In the genomic region with DNA sequence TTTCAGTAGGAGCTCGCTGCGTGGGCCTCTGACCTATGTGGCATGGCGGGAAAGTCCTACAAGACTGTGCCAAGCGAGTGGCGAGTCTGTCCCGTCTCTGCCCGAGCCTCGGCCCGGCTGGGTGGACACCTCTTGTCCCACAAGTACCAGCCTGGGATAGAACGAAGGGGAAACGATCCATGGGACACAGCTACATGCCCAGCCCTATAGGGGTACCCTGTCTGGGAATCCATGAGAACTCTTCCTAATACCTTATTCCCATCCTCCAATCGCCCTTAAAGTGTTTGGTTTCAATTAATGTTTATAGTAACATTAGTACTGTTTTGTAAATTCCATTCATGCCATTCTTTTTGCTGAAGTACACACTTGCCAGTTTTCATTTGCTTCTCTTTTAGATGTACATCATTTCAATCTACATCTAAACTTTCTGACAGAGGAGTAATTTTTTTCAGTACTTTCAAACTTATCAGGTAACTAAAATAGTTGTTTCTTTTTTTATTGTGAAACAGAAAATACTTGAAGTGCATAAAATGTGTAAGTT, we compare ENCODE assay signal across 9 cellular contexts. TPM values are rescaled to one million over a fixed set of nuclear protein-coding genes. Genes with fewer than 3 reads are reported as not detected.
DNase-seq lines count a peak whose midpoint lies in the region; ATAC-seq and TF ChIP-seq lines count a peak whose summit lies in the region.
"Had no signal": no experiment of that assay in that cellular context is flagged by ENCODE, and none has a peak within 500 bp of the region (broad histone marks: within the 10 kb centered on the region; RNA-seq: fewer than 3 reads in every experiment).

No MANE protein-coding gene starts in this region.

- ATAC-seq in HG03439 (IDR thresholded peaks at IDR 0.05; ENCODE audit: unreplicated experiment) (peak; percentile 9), HG02678 (IDR thresholded peaks at IDR 0.05; ENCODE audit: unreplicated experiment) (no peak)

- 55 to 56% methylated on average over 11 of the region's 12 CpGs for WGBS in ectodermal cell, 2 experiments

- H3K36me3 ChIP-seq in BE2C (peaks cover under 1% of the 10 kb centered on the region; the same call in 1 of the 2 replicates), ectodermal cell (ENCODE audit: control insufficient read depth, insufficient read depth, low read length) (peaks cover 12% of the 10 kb centered on the region), neuron (ENCODE audit: insufficient read depth, low read length) (peaks cover 9% of the 10 kb centered on the region)

- H3K4me3 ChIP-seq in BE2C (ENCODE audit: low read depth, low read length) (peak overlapping the region; percentile 85), ectodermal cell (ENCODE audit: insufficient read depth, low read depth, low read length) (peak overlapping the region; percentile 64), neuron (ENCODE audit: low read length) (peak overlapping the region; percentile 86)

- H3K4me1 ChIP-seq in BE2C (no peaks in the 10 kb centered on the region), ectodermal cell (ENCODE audit: control insufficient read depth, insufficient read depth, low read length) (peaks cover 3% of the 10 kb centered on the region), neuron (ENCODE audit: insufficient read depth, low read length) (no peaks in the 10 kb centered on the region)

- H2AFZ ChIP-seq in neuron (ENCODE audit: low read depth, low read length): peak overlapping the region; percentile 89

- DNase-seq in BE2C (no peak), DMS153 treated with DMSO at 0.1 percent for 48 hours (lab: John Stamatoyannopoulos, UW; ENCODE audit: unreplicated experiment) (no peak), COLO829 (ENCODE audit: low spot score) (no peak)
- DNase-seq in activated naive CD4-positive, alpha-beta T cell (lab: John Stamatoyannopoulos, UW): no peak

- no peak overlapping the region for H3K27ac ChIP-seq in ectodermal cell (ENCODE audit: insufficient read depth, low read depth, low read length, poor library complexity, severe bottlenecking)
- H3K27ac ChIP-seq: KMS-11 had no signal

- H3K27me3 ChIP-seq in BE2C (no peaks in the 10 kb centered on the region), ectodermal cell (ENCODE audit: control insufficient read depth, insufficient read depth, low read length, poor library complexity, severe bottlenecking) (no peaks in the 10 kb centered on the region), neuron (ENCODE audit: insufficient read depth, low read length) (no peaks in the 10 kb centered on the region)

- H3K9me3 ChIP-seq in BE2C (no peaks in the 10 kb centered on the region), ectodermal cell (ENCODE audit: control insufficient read depth, low read length) (peaks cover 3% of the 10 kb centered on the region), neuron (ENCODE audit: low read length) (peaks cover 41% of the 10 kb centered on the region)

- TF ChIP-seq CTCF in BE2C (IDR thresholded peaks at IDR 0.05; ENCODE audit: low read depth, low read length): no peak

RNA-seq across cellular contexts. Expression of gene ZNF790, which starts 0.7 kb away (rescaled TPM):
- polyA plus RNA-seq in BE2C (2012; ENCODE audit: insufficient read depth, insufficient read length, low read depth): 2.7 TPM
- polyA plus RNA-seq in ectodermal cell (2013, experiment 1 of 4): 7.1 TPM
- polyA plus RNA-seq in ectodermal cell (2013, experiment 2 of 4): 9.8 TPM
- polyA plus RNA-seq in ectodermal cell (2013, experiment 3 of 4): 5.8 TPM
- polyA plus RNA-seq in ectodermal cell (2013, experiment 4 of 4): 6.4 TPM

RNA-seq across cellular contexts. Expression of gene ZNF345, which starts 11.8 kb away (rescaled TPM):
- not detected for polyA plus RNA-seq in BE2C (2012; ENCODE audit: insufficient read depth, insufficient read length, low read depth)
- polyA plus RNA-seq in ectodermal cell (2013, experiment 1 of 4): 10.1 TPM
- polyA plus RNA-seq in ectodermal cell (2013, experiment 2 of 4): 12.5 TPM
- polyA plus RNA-seq in ectodermal cell (2013, experiment 3 of 4): 9.9 TPM
- 10.4 TPM for polyA plus RNA-seq in ectodermal cell (2013, experiment 4 of 4)
